In the genomic region with DNA sequence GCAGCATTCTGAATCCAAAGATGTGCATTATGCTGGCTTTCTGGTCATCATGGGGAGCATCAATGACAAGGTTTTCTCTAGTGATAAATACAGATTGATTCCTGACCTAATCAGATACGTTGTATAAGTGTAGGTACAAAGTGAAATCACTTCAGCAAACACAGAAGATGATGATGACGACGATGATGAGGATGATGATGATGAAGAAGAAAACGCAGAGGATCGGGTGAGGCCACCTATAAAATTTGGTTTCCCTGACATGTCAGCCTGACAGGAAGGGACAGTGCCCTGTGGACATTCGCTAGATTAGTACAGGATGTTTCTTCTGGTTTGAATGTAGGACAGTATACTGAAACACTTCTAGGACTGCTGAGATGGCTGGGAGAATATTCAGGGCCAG, we compare ENCODE assay signal across 17 cellular contexts.
"Had no signal": no experiment of that assay in that cellular context is flagged by ENCODE, and none has a peak within 500 bp of the region (broad histone marks: within the 10 kb centered on the region; RNA-seq: fewer than 3 reads in every experiment).

No MANE protein-coding gene starts in this region.

- H3K4me3 ChIP-seq: colonic mucosa, left lung, mucosa of descending colon, smooth muscle cell, stomach, testis, upper lobe of left lung had no signal

- H3K27me3 Mint-ChIP-seq: activated CD4-positive, alpha-beta T cell treated with anti-CD3 and anti-CD28 coated beads, Interleukin-2, amount 10 ng/mL, durations not matched to agents 24 days and 14 days; naive thymus-derived CD4-positive, alpha-beta T cell; progenitor cell of endocrine pancreas had no signal

- DNase-seq: activated CD4-positive, alpha-beta T cell treated with anti-CD3 and anti-CD28 coated beads, Interleukin-2, amount 10 ng/mL, durations not matched to agents 24 days and 14 days; activated CD4-positive, CD25-positive, alpha-beta regulatory T cell; activated T-cell treated with anti-CD3 and anti-CD28 coated beads, Interleukin-2, amount 50 U/mL, for 48 hours; amniotic stem cell; central memory CD4-positive, alpha-beta T cell; colonic mucosa; left lung; mucosa of descending colon; naive thymus-derived CD4-positive, alpha-beta T cell; occipital lobe; right cardiac atrium; stomach; testis; upper lobe of left lung had no signal

- ATAC-seq: esophagus mucosa; left lung; mucosa of descending colon; naive thymus-derived CD4-positive, alpha-beta T cell; right cardiac atrium had no signal

- H3K27ac Mint-ChIP-seq: activated CD4-positive, alpha-beta T cell treated with anti-CD3 and anti-CD28 coated beads, Interleukin-2, amount 10 ng/mL, durations not matched to agents 24 days and 14 days; progenitor cell of endocrine pancreas had no signal

- H3K27ac ChIP-seq: colonic mucosa, left lung, testis, upper lobe of left lung had no signal

- H3K4me2 ChIP-seq: smooth muscle cell had no signal

- H3K36me3 ChIP-seq: colonic mucosa had no signal

- H3K4me1 ChIP-seq: colonic mucosa, testis, upper lobe of left lung had no signal

- H3K4me3 Mint-ChIP-seq: activated CD4-positive, alpha-beta T cell treated with anti-CD3 and anti-CD28 coated beads, Interleukin-2, amount 10 ng/mL, durations not matched to agents 24 days and 14 days; naive thymus-derived CD4-positive, alpha-beta T cell had no signal

- H3K9me3 Mint-ChIP-seq: activated CD4-positive, alpha-beta T cell treated with anti-CD3 and anti-CD28 coated beads, Interleukin-2, amount 10 ng/mL, durations not matched to agents 24 days and 14 days; naive thymus-derived CD4-positive, alpha-beta T cell had no signal

- H3K27me3 ChIP-seq: colonic mucosa, left lung, stomach, testis, upper lobe of left lung had no signal

- H3K9me3 ChIP-seq: colonic mucosa, left lung, mucosa of descending colon, stomach, testis, upper lobe of left lung had no signal
